Comparison of ENCODE assay signal across 1 cellular context in the genomic region with DNA sequence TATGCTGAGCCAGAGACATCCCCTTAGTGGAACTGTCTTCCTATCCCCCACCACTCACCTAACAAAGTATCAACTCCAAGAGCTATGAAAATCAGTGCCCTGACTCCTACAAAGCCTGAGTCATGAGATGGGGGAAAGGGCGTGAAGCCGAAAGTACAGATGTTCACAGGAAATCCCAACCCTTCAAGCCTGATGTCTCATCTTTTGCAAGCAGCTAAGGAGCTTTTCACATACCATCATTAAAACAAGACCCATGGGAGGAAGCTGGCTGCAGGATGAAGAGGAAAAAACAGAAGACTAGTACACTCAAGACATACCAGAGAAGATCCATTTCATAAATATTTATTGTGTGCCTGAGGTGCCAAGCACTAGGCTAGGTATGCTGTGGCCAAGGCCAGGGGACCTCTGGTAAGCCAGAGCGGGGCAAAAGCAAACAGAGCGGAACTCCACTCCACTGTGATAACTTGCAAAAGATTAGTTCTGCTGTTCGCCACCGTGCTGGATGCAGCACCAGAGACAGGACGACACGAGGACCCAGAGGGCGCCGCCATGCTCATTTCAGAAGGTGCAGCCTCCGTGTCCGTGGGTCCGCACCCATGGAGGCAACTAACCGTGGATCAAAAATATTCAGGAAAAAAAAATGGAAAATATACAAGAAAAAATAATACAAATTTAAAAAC.
TF ChIP-seq lines count a peak whose summit lies in the region.

No MANE protein-coding gene starts in this region.

TF ChIP-seq in endothelial cell of umbilical vein, 7 proteins besides CTCF, POLR2A, EP300 and RAD21:
- no peak for TF ChIP-seq MYC (IDR thresholded peaks at IDR 0.05; ENCODE audit: low read depth, low read length)
- TF ChIP-seq, protein P1, sequence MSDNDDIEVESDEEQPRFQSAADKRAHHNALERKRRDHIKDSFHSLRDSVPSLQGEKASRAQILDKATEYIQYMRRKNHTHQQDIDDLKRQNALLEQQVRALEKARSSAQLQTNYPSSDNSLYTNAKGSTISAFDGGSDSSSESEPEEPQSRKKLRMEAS (IDR thresholded peaks at IDR 0.05; ENCODE audit: insufficient read depth, insufficient read length) = no peak
- TF ChIP-seq FOS (IDR thresholded peaks at IDR 0.05; ENCODE audit: borderline replicate concordance, insufficient read depth, low read length) = peak; percentile 85
- peak; percentile 39 for TF ChIP-seq POLR2AphosphoS5 (IDR thresholded peaks at IDR 0.05; ENCODE audit: insufficient read depth, low read depth, low read length)
- TF ChIP-seq GATA2 (IDR thresholded peaks at IDR 0.05; ENCODE audit: insufficient read depth, insufficient read length, low read depth, low read length) = no peak
- peak; percentile 5 for TF ChIP-seq JUN (IDR thresholded peaks at IDR 0.05; ENCODE audit: borderline replicate concordance, insufficient read depth, insufficient read length, low read depth)
- TF ChIP-seq EZH2 (IDR thresholded peaks at IDR 0.05; ENCODE audit: borderline replicate concordance, low read depth, low read length, severe bottlenecking) = no peak
